In genomic region chr5:134245101-134245604, GRCh38 we compare ENCODE assay signal across 11 cellular contexts. TPM values are rescaled to one million over a fixed set of nuclear protein-coding genes. Genes with fewer than 3 reads are reported as not detected.
DNase-seq lines count a peak whose midpoint lies in the region; ATAC-seq and TF ChIP-seq lines count a peak whose summit lies in the region.
"Had no signal": no experiment of that assay in that cellular context is flagged by ENCODE, and none has a peak within 500 bp of the region (broad histone marks: within the 10 kb centered on the region; RNA-seq: fewer than 3 reads in every experiment).

No MANE protein-coding gene starts in this region.

- H3K27ac Mint-ChIP-seq in activated T-helper 17 cell treated with anti-CD3 and anti-CD28 coated beads, Interleukin-2, amount 50 U/mL, for 72 hours = no peak overlapping the region

- H3K27ac ChIP-seq in heart right ventricle (peak overlapping the region in 8 of 10 donors; percentile 20 to 82 (median 68)), tibial artery (no peak overlapping the region)

- H3K36me3 Mint-ChIP-seq in activated T-helper 17 cell treated with anti-CD3 and anti-CD28 coated beads, Interleukin-2, amount 50 U/mL, for 72 hours (ENCODE audit: low read depth) = no peaks in the 10 kb centered on the region

- intact Hi-C loops in heart right ventricle (cut with DNase I) (loop anchor here in 1 of 10 donors (5.0 kb wide), 1 partner anchor 42 kb away; no protein-coding TSS in a partner anchor), tibial artery (cut with DNase I; ENCODE audit: low total_unique reads) (no loop called here)

- H3K9me3 ChIP-seq in heart right ventricle = no peaks in the 10 kb centered on the region
- no peaks in the 10 kb centered on the region for H3K9me3 ChIP-seq in tibial artery

- peaks cover 0 to 73% (median 38%) of the 10 kb centered on the region in 9 donors for H3K4me1 ChIP-seq in heart right ventricle
- H3K4me1 ChIP-seq in tibial artery = peaks cover 0 to 10% (median 3%) of the 10 kb centered on the region in 4 donors

- no peaks in the 10 kb centered on the region for H3K36me3 ChIP-seq in heart right ventricle
- no peaks in the 10 kb centered on the region for H3K36me3 ChIP-seq in tibial artery

- H3K4me3 ChIP-seq in WI38 (ENCODE audit: low read depth, low read length) (peak overlapping the region; percentile 16), heart right ventricle (no peak overlapping the region), tibial artery (no peak overlapping the region)

- H3K4me1 Mint-ChIP-seq in activated T-helper 17 cell treated with anti-CD3 and anti-CD28 coated beads, Interleukin-2, amount 50 U/mL, for 72 hours = no peaks in the 10 kb centered on the region

- TF ChIP-seq CTCF in WI38 (IDR thresholded peaks at IDR 0.05; ENCODE audit: low read depth, low read length) (no peak), heart right ventricle (IDR thresholded peaks at IDR 0.05) (no peak), tibial artery (IDR thresholded peaks at IDR 0.05) (no peak)

- 13 to 19% methylated on average over 8 of the region's 8 CpGs for WGBS in heart right ventricle, 2 donors

- H3K9me3 Mint-ChIP-seq in activated T-helper 17 cell treated with anti-CD3 and anti-CD28 coated beads, Interleukin-2, amount 50 U/mL, for 72 hours = no peaks in the 10 kb centered on the region

- ATAC-seq in heart right ventricle (peak; percentile 15 to 71 (median 36)), HG03520 (IDR thresholded peaks at IDR 0.05; ENCODE audit: unreplicated experiment) (no peak)
- no peak for ATAC-seq in activated T-helper 17 cell treated with anti-CD3 and anti-CD28 coated beads, Interleukin-2, amount 50 U/mL, for 72 hours (replicated peaks)

- DNase-seq in HCEC 1CT (peak; percentile 60), heart right ventricle (no peak), retina (peak; percentile 28), tibial artery (no peak), GOT3 (lab: John Stamatoyannopoulos, UW) (no peak)
- DNase-seq: amniotic stem cell, NCI-H1105 treated with DMSO at 0.1 percent for 48 hours, T-helper 9 cell had no signal

- H3K27me3 Mint-ChIP-seq in activated T-helper 17 cell treated with anti-CD3 and anti-CD28 coated beads, Interleukin-2, amount 50 U/mL, for 72 hours = no peaks in the 10 kb centered on the region

- no peaks in the 10 kb centered on the region for H3K27me3 ChIP-seq in heart right ventricle
- no peaks in the 10 kb centered on the region for H3K27me3 ChIP-seq in tibial artery

- no peak overlapping the region for H3K4me3 Mint-ChIP-seq in activated T-helper 17 cell treated with anti-CD3 and anti-CD28 coated beads, Interleukin-2, amount 50 U/mL, for 72 hours

RNA-seq across cellular contexts. Expression of gene PPP2CA, which starts 19.3 kb away (rescaled TPM):
- total RNA-seq in heart right ventricle = 100 to 1,000 TPM; 136 to 249 (median 184) TPM
- polyA plus RNA-seq in heart right ventricle = 100 to 1,000 TPM in 1 of 2 donors, 10 to 100 TPM in 1; 47.1 to 100 TPM
- 100 to 1,000 TPM; 101 to 164 TPM for total RNA-seq in activated T-helper 17 cell treated with anti-CD3 and anti-CD28 coated beads, Interleukin-2, amount 50 U/mL, for 72 hours

Comparison
In these comparisons a context has a peak if more than half of its experiments do, and no peak if none do; other contexts are left out.
1. DNase-seq: peak in HCEC 1CT (single experiment) and retina (single experiment); none in heart right ventricle (0 of 2), tibial artery (0 of 2) and GOT3 (single experiment).
2. ATAC-seq: peak in heart right ventricle (8 of 8); none in activated T-helper 17 cell treated with anti-CD3 and anti-CD28 coated beads, Interleukin-2, amount 50 U/mL, for 72 hours (single experiment) and HG03520 (single experiment).
3. H3K27ac ChIP-seq: peak in heart right ventricle (8 of 10); none in tibial artery (0 of 2).